ENCODE assay signal across 12 cellular contexts in genomic region chr10:126250045-126250444, GRCh38.
"Had no signal": no experiment of that assay in that cellular context is flagged by ENCODE, and none has a peak within 500 bp of the region (broad histone marks: within the 10 kb centered on the region; RNA-seq: fewer than 3 reads in every experiment).

No MANE protein-coding gene starts in this region.

- H3K4me1 Mint-ChIP-seq: immature natural killer cell, natural killer cell, T-helper 17 cell had no signal

- ATAC-seq: left cardiac atrium, natural killer cell, T-helper 17 cell had no signal

- H3K27ac ChIP-seq: dorsolateral prefrontal cortex, thoracic aorta had no signal

- H3K27me3 Mint-ChIP-seq: activated naive CD8-positive, alpha-beta T cell; stimulated activated naive CD8-positive, alpha-beta T cell treated with anti-CD3 and anti-CD28 coated beads, Interleukin-15, Interleukin-2, amounts not matched to agents 100 ng/mL and 50 ng/mL, for 24 hours; T-helper 17 cell had no signal

- H3K36me3 Mint-ChIP-seq: activated naive CD8-positive, alpha-beta T cell; immature natural killer cell; natural killer cell had no signal

- DNase-seq: activated effector memory CD4-positive, alpha-beta T cell treated with anti-CD3 and anti-CD28 coated beads, Interleukin-2, amount 50 U/mL, for 16 hours; activated T-cell treated with anti-CD3 and anti-CD28 coated beads, Interleukin-2, amount 50 U/mL, for 1 hour; anterior cingulate cortex; dorsolateral prefrontal cortex; immature natural killer cell; left cardiac atrium; natural killer cell; stimulated activated CD4-positive, alpha-beta T cell treated with anti-CD3 and anti-CD28 coated beads, Interleukin-4, amount 100 ng/mL, for 1 hour; T-helper 17 cell had no signal

- H3K9me3 Mint-ChIP-seq: immature natural killer cell had no signal

- H3K27me3 ChIP-seq: dorsolateral prefrontal cortex had no signal

- H3K36me3 ChIP-seq: thoracic aorta had no signal

- H3K4me3 Mint-ChIP-seq: activated naive CD8-positive, alpha-beta T cell; immature natural killer cell; natural killer cell; stimulated activated naive CD8-positive, alpha-beta T cell treated with anti-CD3 and anti-CD28 coated beads, Interleukin-15, Interleukin-2, amounts not matched to agents 100 ng/mL and 50 ng/mL, for 24 hours; T-helper 17 cell had no signal

- H3K4me3 ChIP-seq: dorsolateral prefrontal cortex, thoracic aorta had no signal

- H3K9me3 ChIP-seq: thoracic aorta had no signal

- H3K27ac Mint-ChIP-seq: activated naive CD8-positive, alpha-beta T cell; immature natural killer cell; natural killer cell; stimulated activated naive CD8-positive, alpha-beta T cell treated with anti-CD3 and anti-CD28 coated beads, Interleukin-15, Interleukin-2, amounts not matched to agents 100 ng/mL and 50 ng/mL, for 24 hours; T-helper 17 cell had no signal
